ENCODE assay signal across 22 cellular contexts in the genomic region with DNA sequence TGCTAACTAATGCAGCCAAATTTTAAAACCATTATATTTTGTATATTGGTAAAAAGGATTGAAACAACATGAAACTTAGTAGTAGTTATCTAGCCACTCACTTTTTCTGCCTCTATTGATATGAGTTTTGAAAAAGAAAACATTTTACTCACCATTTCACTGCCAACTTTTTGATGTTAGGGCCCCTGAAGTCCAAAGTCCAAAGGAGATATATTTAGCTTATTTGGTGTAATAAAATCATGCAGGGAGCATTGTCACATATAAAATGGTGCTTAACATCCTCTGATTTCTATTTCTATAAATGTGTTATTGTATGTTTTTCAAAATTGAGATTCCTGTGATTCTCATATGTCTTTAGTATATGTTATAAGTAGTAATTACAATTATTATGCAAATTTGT. TPM values are rescaled to one million over a fixed set of nuclear protein-coding genes. Genes with fewer than 3 reads are reported as not detected.
"Had no signal": no experiment of that assay in that cellular context is flagged by ENCODE, and none has a peak within 500 bp of the region (broad histone marks: within the 10 kb centered on the region; RNA-seq: fewer than 3 reads in every experiment).

No MANE protein-coding gene starts in this region.

- FAIRE-seq: endothelial cell of umbilical vein had no signal

- ATAC-seq: foreskin keratinocyte; psoas muscle; stimulated activated naive B cell treated with anti-CD40 and anti-IgM and Interleukin-4, amounts not matched to agents 10 μg/mL and 1 μg/mL and 100 μg/mL, for 72 hours; stimulated activated naive CD8-positive, alpha-beta T cell treated with anti-CD3 and anti-CD28 coated beads, Interleukin-15, amount 100 ng/mL, for 72 hours; upper lobe of right lung had no signal

- H2AFZ ChIP-seq: parathyroid adenoma had no signal

- H3K27me3 ChIP-seq: foreskin keratinocyte, right lobe of liver, spleen, testis, tibial nerve, upper lobe of right lung, vagina had no signal

- H3K36me3 ChIP-seq: right lobe of liver, spleen, tibial nerve, upper lobe of right lung, vagina had no signal

- H3K4me3 ChIP-seq: psoas muscle, right lobe of liver, spleen, testis, tibial nerve, upper lobe of right lung, vagina had no signal

- H3K4me1 ChIP-seq: foreskin keratinocyte, parathyroid adenoma, psoas muscle, right lobe of liver, spleen, testis, tibial nerve, upper lobe of right lung, vagina had no signal

- H3K79me2 ChIP-seq: parathyroid adenoma had no signal

- DNase-seq: endodermal cell; foreskin keratinocyte; head of caudate nucleus; hippocampal formation; midbrain; naive B cell; occipital lobe; psoas muscle; retina; right lobe of liver; spleen; stimulated activated CD4-positive, alpha-beta T cell treated with anti-CD3 and anti-CD28 coated beads, Interleukin-15, amount 100 ng/mL, for 24 hours; stimulated activated CD4-positive, alpha-beta T cell treated with anti-CD3 and anti-CD28 coated beads, Interleukin-1b, Interleukin-23, amount 100 ng/mL, for 48 hours; stimulated activated CD4-positive, alpha-beta T cell treated with anti-CD3 and anti-CD28 coated beads, Interleukin-4, amount 100 ng/mL, for 4 hours; stimulated activated naive B cell treated with anti-CD40 and anti-IgM and Interleukin-4, amounts not matched to agents 10 μg/mL and 1 μg/mL and 100 μg/mL, for 72 hours; stimulated activated naive CD8-positive, alpha-beta T cell treated with anti-CD3 and anti-CD28 coated beads, Interleukin-15, amount 100 ng/mL, for 72 hours; testis; upper lobe of right lung had no signal

- H3K9ac ChIP-seq: parathyroid adenoma had no signal

- H3K9me3 ChIP-seq: psoas muscle, right lobe of liver, testis, tibial nerve, upper lobe of right lung, vagina had no signal

- H3K27ac ChIP-seq: foreskin keratinocyte, parathyroid adenoma, psoas muscle, right lobe of liver, spleen, testis, tibial nerve, upper lobe of right lung, vagina had no signal

RNA-seq across cellular contexts. Expression of a gene that starts 24.5 kb away (rescaled TPM):
- total RNA-seq: vagina had no signal
